13 cellular contexts compared by ENCODE assay signal in genomic region chr4:23305026-23305425, GRCh38.
A peak's percentile ranks its signal among the peaks of the same experiment; 100 is the strongest.
DNase-seq lines count a peak whose midpoint lies in the region; ATAC-seq and TF ChIP-seq lines count a peak whose summit lies in the region.
"Had no signal": no experiment of that assay in that cellular context is flagged by ENCODE, and none has a peak within 500 bp of the region (broad histone marks: within the 10 kb centered on the region; RNA-seq: fewer than 3 reads in every experiment).

No MANE protein-coding gene starts in this region.

- peak overlapping the region in 1 of 2 experiments; percentile 25; a peak in 1 of 4 replicates for H3K4me3 ChIP-seq in DND-41 (ENCODE audit: low read depth in 1 of 2, low read length in 2 of 2)
- H3K4me3 ChIP-seq: transverse colon had no signal

- H3K4me1 Mint-ChIP-seq in natural killer cell: no peaks in the 10 kb centered on the region

- H3K36me3 Mint-ChIP-seq in natural killer cell: no peaks in the 10 kb centered on the region

- ATAC-seq in DND-41 (ENCODE audit: insufficient read depth, low read depth) (peak; percentile 87), HG03342 (IDR thresholded peaks at IDR 0.05; ENCODE audit: unreplicated experiment) (peak; percentile 77), natural killer cell (no peak), GM21423 (IDR thresholded peaks at IDR 0.05; ENCODE audit: unreplicated experiment) (no peak)

- H3K4me3 Mint-ChIP-seq in natural killer cell: no peak overlapping the region
- H3K4me3 Mint-ChIP-seq: activated T-cell treated with anti-CD3 and anti-CD28 coated beads, Interleukin-2, amount 50 U/mL, for 24 hours had no signal

- TF ChIP-seq CTCF in DND-41 (IDR thresholded peaks at IDR 0.05; ENCODE audit: borderline replicate concordance, extremely low read depth, low read length, poor library complexity, severe bottlenecking) (no peak), natural killer cell (IDR thresholded peaks at IDR 0.05) (no peak)

- H4K20me1 ChIP-seq in DND-41 (ENCODE audit: insufficient read depth, low read length): no peaks in the 10 kb centered on the region

- peak overlapping the region; percentile 78 for H2AFZ ChIP-seq in DND-41 (ENCODE audit: low read depth, low read length)

- no peaks in the 10 kb centered on the region for H3K36me3 ChIP-seq in DND-41 (ENCODE audit: insufficient read depth, low read length)
- H3K36me3 ChIP-seq: transverse colon had no signal

- H3K27ac Mint-ChIP-seq in natural killer cell: no peak overlapping the region
- H3K27ac Mint-ChIP-seq: activated T-cell treated with anti-CD3 and anti-CD28 coated beads, Interleukin-2, amount 50 U/mL, for 24 hours had no signal

- peak overlapping the region; percentile 41 for H3K4me2 ChIP-seq in DND-41 (ENCODE audit: insufficient read depth, low read length)

- no peak overlapping the region for H3K9ac ChIP-seq in DND-41 (ENCODE audit: low read depth, low read length)

- no peak overlapping the region for H3K27ac ChIP-seq in DND-41 (ENCODE audit: low read length)
- H3K27ac ChIP-seq: C4-2B, transverse colon had no signal

- peaks cover 8 to 9% of the 10 kb centered on the region in 2 donors for H3K9me3 Mint-ChIP-seq in natural killer cell
- H3K9me3 Mint-ChIP-seq: activated T-cell treated with anti-CD3 and anti-CD28 coated beads, Interleukin-2, amount 50 U/mL, for 24 hours had no signal

- H3K9me3 ChIP-seq in DND-41 (ENCODE audit: insufficient read depth, low read length, severe bottlenecking): no peaks in the 10 kb centered on the region
- H3K9me3 ChIP-seq: transverse colon had no signal

- no peaks in the 10 kb centered on the region for H3K27me3 ChIP-seq in DND-41 (ENCODE audit: insufficient read depth, low read length, poor library complexity)
- H3K27me3 ChIP-seq: transverse colon had no signal

- DNase-seq in DND-41 (no peak), RPMI7951 (ENCODE audit: low read depth) (peak; percentile 54), iris pigment epithelial cell (ENCODE audit: low read depth) (peak; percentile 34), natural killer cell (no peak), NCI-H2171 (lab: John Stamatoyannopoulos, UW) (no peak)
- no peak for DNase-seq in stimulated activated CD4-positive, alpha-beta T cell treated with anti-CD3 and anti-CD28 coated beads, Interleukin-1b, Interleukin-23, amount 100 ng/mL, for 48 hours
- DNase-seq: activated T-cell treated with anti-CD3 and anti-CD28 coated beads, Interleukin-2, amount 50 U/mL, for 24 hours; caudate nucleus; NCI-H2107; transverse colon had no signal

- intact Hi-C loops in natural killer cell (cut with micrococcal nuclease): no loop called here

- peaks cover 14% of the 10 kb centered on the region for H3K4me1 ChIP-seq in DND-41 (ENCODE audit: insufficient read depth, low read length)
- H3K4me1 ChIP-seq: transverse colon had no signal

- H3K79me2 ChIP-seq in DND-41 (ENCODE audit: insufficient read depth, low read length): no peaks in the 10 kb centered on the region

- H3K27me3 Mint-ChIP-seq in natural killer cell (ENCODE audit: low read depth in 2 of 2): no peaks in the 10 kb centered on the region
- H3K27me3 Mint-ChIP-seq: activated T-cell treated with anti-CD3 and anti-CD28 coated beads, Interleukin-2, amount 50 U/mL, for 24 hours had no signal

Comparison
In these comparisons a context has a peak if more than half of its experiments do, and no peak if none do; other contexts are left out.
1. ATAC-seq: peak in DND-41 (single experiment) and HG03342 (single experiment); none in natural killer cell (0 of 3) and GM21423 (single experiment).
2. DNase-seq: peak in RPMI7951 (single experiment) and iris pigment epithelial cell (single experiment); none in DND-41 (single experiment), natural killer cell (single experiment), NCI-H2171 (single experiment) and stimulated activated CD4-positive, alpha-beta T cell treated with anti-CD3 and anti-CD28 coated beads, Interleukin-1b, Interleukin-23, amount 100 ng/mL, for 48 hours (single experiment).